10 cellular contexts compared by ENCODE assay signal in the genomic region with DNA sequence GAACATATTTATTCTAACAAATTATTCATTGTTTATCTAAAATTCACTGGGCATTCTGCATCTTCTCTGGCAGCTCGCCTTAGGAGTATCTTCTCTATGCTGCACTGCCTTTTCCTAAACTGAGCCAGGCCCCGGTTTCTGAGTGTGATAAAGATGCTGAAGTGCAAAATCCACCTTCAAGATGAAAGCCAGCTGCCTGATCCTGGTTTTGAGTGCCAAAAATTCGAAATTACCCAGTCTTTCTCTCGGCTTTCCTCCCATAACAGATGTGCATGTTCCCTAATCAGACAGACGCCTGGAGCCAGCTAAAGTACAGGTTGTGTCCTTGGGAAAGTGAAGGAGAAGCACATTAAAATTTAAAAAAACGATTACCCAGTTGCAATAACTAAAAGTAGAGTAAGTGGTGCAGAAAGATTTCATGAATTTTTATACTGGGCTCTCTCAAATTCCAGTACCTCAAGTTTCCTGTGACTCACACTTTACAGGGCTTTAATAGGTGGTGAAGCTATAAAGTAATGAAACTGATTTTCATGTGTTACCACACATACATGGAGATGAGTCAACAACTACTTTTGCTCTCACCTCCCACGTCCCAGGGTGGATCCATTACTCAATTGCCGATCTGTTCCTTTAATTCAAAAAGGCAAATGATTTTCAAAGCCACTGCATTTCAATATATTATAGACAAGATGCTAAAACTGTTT.
DNase-seq lines count a peak whose midpoint lies in the region; ATAC-seq, FAIRE-seq and TF ChIP-seq lines count a peak whose summit lies in the region.
"Had no signal": no experiment of that assay in that cellular context is flagged by ENCODE, and none has a peak within 500 bp of the region (broad histone marks: within the 10 kb centered on the region; RNA-seq: fewer than 3 reads in every experiment).

No MANE protein-coding gene starts in this region.

- no peaks in the 10 kb centered on the region for H3K9me3 Mint-ChIP-seq in activated T-cell treated with anti-CD3 and anti-CD28 coated beads, Interleukin-2, amount 50 U/mL, for 72 hours
- peaks cover 2 to 4% of the 10 kb centered on the region in 2 donors for H3K9me3 Mint-ChIP-seq in stimulated activated naive B cell treated with anti-CD40 and anti-IgM and Interleukin-4, amounts not matched to agents 10 μg/mL and 1 μg/mL and 100 μg/mL, for 72 hours
- H3K9me3 Mint-ChIP-seq in H9: no peaks in the 10 kb centered on the region
- H3K9me3 Mint-ChIP-seq: central memory CD8-positive, alpha-beta T cell had no signal

- no peak overlapping the region for H3K23ac ChIP-seq in H9 (ENCODE audit: insufficient read length, low read depth, low read length)

- H3K23me2 ChIP-seq in H9 (ENCODE audit: insufficient read length, low read depth, low read length, poor library complexity, severe bottlenecking): no peaks in the 10 kb centered on the region

- ATAC-seq in HG03571 (IDR thresholded peaks at IDR 0.05; ENCODE audit: unreplicated experiment): peak; percentile 49
- ATAC-seq in activated T-cell treated with anti-CD3 and anti-CD28 coated beads, Interleukin-2, amount 50 U/mL, for 72 hours (replicated peaks in 1 of 2): peak; percentile 100
- ATAC-seq in stimulated activated naive B cell treated with anti-CD40 and anti-IgM and Interleukin-4, amounts not matched to agents 10 μg/mL and 1 μg/mL and 100 μg/mL, for 72 hours (replicated peaks): peak; percentile 55 to 86

- peak; percentile 96 for FAIRE-seq in keratinocyte (lab: Jason Lieb, UNC)
- FAIRE-seq: G401.6 had no signal

- no peaks in the 10 kb centered on the region for H3K36me3 ChIP-seq in keratinocyte (ENCODE audit: control insufficient read depth in 2 of 2, extremely low read depth in 1 of 2, insufficient read depth in 2 of 2, low read length in 2 of 2)

- no peak overlapping the region for H3K27ac Mint-ChIP-seq in activated T-cell treated with anti-CD3 and anti-CD28 coated beads, Interleukin-2, amount 50 U/mL, for 72 hours
- H3K27ac Mint-ChIP-seq in stimulated activated naive B cell treated with anti-CD40 and anti-IgM and Interleukin-4, amounts not matched to agents 10 μg/mL and 1 μg/mL and 100 μg/mL, for 72 hours: no peak overlapping the region
- H3K27ac Mint-ChIP-seq in H9: peak overlapping the region in 1 of 3 experiments; percentile 40; a peak in 1 of 7 replicates

- peaks cover 37% of the 10 kb centered on the region for H3K4me1 Mint-ChIP-seq in activated T-cell treated with anti-CD3 and anti-CD28 coated beads, Interleukin-2, amount 50 U/mL, for 72 hours (ENCODE audit: low read depth)
- peaks cover 3 to 7% of the 10 kb centered on the region in 2 donors for H3K4me1 Mint-ChIP-seq in stimulated activated naive B cell treated with anti-CD40 and anti-IgM and Interleukin-4, amounts not matched to agents 10 μg/mL and 1 μg/mL and 100 μg/mL, for 72 hours
- H3K4me1 Mint-ChIP-seq in H9: peaks cover 11 to 28% of the 10 kb centered on the region in 2 experiments

- H3K4me2 ChIP-seq in keratinocyte (ENCODE audit: control insufficient read depth, extremely low read depth, insufficient read depth, low read depth, low read length): peak overlapping the region; percentile 67
- H3K4me2 ChIP-seq in H9 (ENCODE audit: insufficient read depth, insufficient read length, low read length): no peak overlapping the region

- H3K4me1 ChIP-seq in keratinocyte (ENCODE audit: control insufficient read depth, extremely low read depth, insufficient read depth, low read length) (peaks cover 22% of the 10 kb centered on the region), H9 (ENCODE audit: insufficient read depth, low read length) (no peaks in the 10 kb centered on the region)

- H2BK15ac ChIP-seq in H9 (ENCODE audit: low read depth, low read length): no peak overlapping the region

- H4K20me1 ChIP-seq in keratinocyte (ENCODE audit: control insufficient read depth, extremely low read depth, insufficient read depth, low read length) (no peaks in the 10 kb centered on the region), H9 (ENCODE audit: control insufficient read depth, insufficient read depth, insufficient read length) (no peaks in the 10 kb centered on the region)

- TF ChIP-seq CTCF in keratinocyte (optimal IDR thresholded peaks at IDR 0.05 in 1 of 3, IDR thresholded peaks at IDR 0.05 in 1 of 3, conservative IDR thresholded peaks at IDR 0.05 in 1 of 3; ENCODE audit: extremely low read depth in 1 of 3, insufficient read depth in 2 of 3, low read length in 3 of 3) (no peak), H9 (conservative IDR thresholded peaks at IDR 0.05) (no peak)

- H3K9me1 ChIP-seq in keratinocyte (ENCODE audit: control insufficient read depth, extremely low read depth, insufficient read depth, low read length): no peaks in the 10 kb centered on the region

- H3K27ac ChIP-seq in keratinocyte (ENCODE audit: control insufficient read depth, insufficient read depth, low read length) (peak overlapping the region; percentile 96), H9 (ENCODE audit: insufficient read length, low read depth, low read length) (no peak overlapping the region)

- H3K9me3 ChIP-seq in keratinocyte (ENCODE audit: control insufficient read depth, low read depth, low read length) (no peaks in the 10 kb centered on the region), H9 (ENCODE audit: control insufficient read depth, low read depth, low read length) (no peaks in the 10 kb centered on the region)

- H2BK20ac ChIP-seq in H9 (ENCODE audit: low read depth, low read length, poor library complexity, severe bottlenecking): no peak overlapping the region

- no peak overlapping the region for H4K91ac ChIP-seq in H9 (ENCODE audit: insufficient read length, low read depth, low read length)

- no peak overlapping the region for H3K4ac ChIP-seq in H9 (ENCODE audit: low read depth, low read length)

- peaks cover 0 to 2% of the 10 kb centered on the region in 2 donors for H3K36me3 Mint-ChIP-seq in activated T-cell treated with anti-CD3 and anti-CD28 coated beads, Interleukin-2, amount 50 U/mL, for 72 hours (ENCODE audit: insufficient read depth in 2 of 2)
- H3K36me3 Mint-ChIP-seq in stimulated activated naive B cell treated with anti-CD40 and anti-IgM and Interleukin-4, amounts not matched to agents 10 μg/mL and 1 μg/mL and 100 μg/mL, for 72 hours: peaks cover 0 to 3% of the 10 kb centered on the region in 2 donors
- H3K36me3 Mint-ChIP-seq in H9 (ENCODE audit: insufficient read depth in 1 of 3, low read depth in 3 of 3): no peaks in the 10 kb centered on the region

- H2AFZ ChIP-seq in keratinocyte (ENCODE audit: control insufficient read depth, low read length): peak overlapping the region; percentile 92
- no peak overlapping the region for H2AFZ ChIP-seq in H9 (ENCODE audit: low read length)

- H4K5ac ChIP-seq in H9 (ENCODE audit: insufficient read length, low read depth, low read length): no peak overlapping the region

- H3K9ac ChIP-seq in keratinocyte (ENCODE audit: control insufficient read depth, extremely low read depth, insufficient read depth, low read length): peak overlapping the region; percentile 68
- H3K9ac ChIP-seq in H9 (ENCODE audit: extremely low read depth, insufficient read length, low read length): no peak overlapping the region

- peak; percentile 17 for DNase-seq in activated gamma-delta T cell treated with anti-CD3 and anti-CD28 coated beads, Interleukin-2, amount 50 U/mL, for 16 hours (ENCODE audit: low read depth)
- DNase-seq in activated gamma-delta T cell (lab: John Stamatoyannopoulos, UW): no peak
- DNase-seq in activated T-cell treated with anti-CD3 and anti-CD28 coated beads, Interleukin-2, amount 50 U/mL, for 72 hours: peak; percentile 66 to 78
- DNase-seq in keratinocyte (ENCODE audit: low read depth, low spot score): peak; percentile 44
- no peak for DNase-seq in stimulated activated naive B cell treated with anti-CD40 and anti-IgM and Interleukin-4, amounts not matched to agents 10 μg/mL and 1 μg/mL and 100 μg/mL, for 72 hours
- DNase-seq in NCI-H2081 (lab: John Stamatoyannopoulos, UW): no peak
- DNase-seq in H9: no peak

- no peak overlapping the region for H3K56ac ChIP-seq in H9 (ENCODE audit: insufficient read length, low read depth, low read length)

- no peak overlapping the region for H2BK12ac ChIP-seq in H9 (ENCODE audit: insufficient read length, low read depth, low read length)

- H3K27me3 Mint-ChIP-seq in activated T-cell treated with anti-CD3 and anti-CD28 coated beads, Interleukin-2, amount 50 U/mL, for 72 hours (ENCODE audit: low read depth): peaks cover 85% of the 10 kb centered on the region
- H3K27me3 Mint-ChIP-seq in stimulated activated naive B cell treated with anti-CD40 and anti-IgM and Interleukin-4, amounts not matched to agents 10 μg/mL and 1 μg/mL and 100 μg/mL, for 72 hours: peaks cover 19 to 27% of the 10 kb centered on the region in 2 donors
- H3K27me3 Mint-ChIP-seq in H9 (ENCODE audit: low read depth): no peaks in the 10 kb centered on the region; the same call in 1 of the 2 replicates

- H3T11ph ChIP-seq in H9 (ENCODE audit: low read length): no peak overlapping the region

- dilution Hi-C loops in keratinocyte (cut with MboI; ENCODE audit: extremely low pct_ligation_motif_present, low sequenced_read_pairs): no loop called here

- no peaks in the 10 kb centered on the region for H3K79me1 ChIP-seq in H9 (ENCODE audit: insufficient read depth, low read depth, low read length, poor library complexity, severe bottlenecking)

- H2BK5ac ChIP-seq in H9 (ENCODE audit: insufficient read length, low read length): no peak overlapping the region

- H3K79me2 ChIP-seq in keratinocyte (ENCODE audit: control insufficient read depth, insufficient read depth, low read length): no peaks in the 10 kb centered on the region
- no peaks in the 10 kb centered on the region for H3K79me2 ChIP-seq in H9 (ENCODE audit: insufficient read depth, low read length)

- H3K18ac ChIP-seq in H9 (ENCODE audit: insufficient read length, low read depth, low read length): no peak overlapping the region

- H2BK120ac ChIP-seq in H9 (ENCODE audit: low read depth, low read length, poor library complexity, severe bottlenecking): no peak overlapping the region

- H2AK5ac ChIP-seq in H9 (ENCODE audit: insufficient read length, low read length): no peak overlapping the region

- WGBS in H9 (ENCODE audit: extremely low coverage, insufficient read length, low lambda C conversion rate): no CpG with 5 or more reads among the region's 8 CpGs

- peak overlapping the region in 2 of 3 experiments; percentile 12 to 29 for H3K4me3 ChIP-seq in keratinocyte (ENCODE audit: control insufficient read depth in 2 of 3, extremely low read depth in 1 of 3, insufficient read depth in 2 of 3, low read depth in 1 of 3, low read length in 3 of 3)

- no peak overlapping the region for H4K8ac ChIP-seq in H9 (replicated peaks; ENCODE audit: insufficient read length, low read depth, low read length)

- H3K14ac ChIP-seq in H9 (ENCODE audit: insufficient read depth, low read length): no peak overlapping the region

- H3K27me3 ChIP-seq in keratinocyte (ENCODE audit: control insufficient read depth, extremely low read depth, insufficient read depth, low read length) (no peaks in the 10 kb centered on the region), H9 (ENCODE audit: insufficient read depth, low read length) (no peaks in the 10 kb centered on the region)

- peak overlapping the region; percentile 25 to 68 for H3K4me3 Mint-ChIP-seq in activated T-cell treated with anti-CD3 and anti-CD28 coated beads, Interleukin-2, amount 50 U/mL, for 72 hours
- no peak overlapping the region for H3K4me3 Mint-ChIP-seq in stimulated activated naive B cell treated with anti-CD40 and anti-IgM and Interleukin-4, amounts not matched to agents 10 μg/mL and 1 μg/mL and 100 μg/mL, for 72 hours
- no peak overlapping the region for H3K4me3 Mint-ChIP-seq in H9
- H3K4me3 Mint-ChIP-seq: central memory CD8-positive, alpha-beta T cell had no signal

Comparison
In these comparisons a context has a peak if more than half of its experiments do, and no peak if none do; other contexts are left out.
1. DNase-seq: peak in activated gamma-delta T cell treated with anti-CD3 and anti-CD28 coated beads, Interleukin-2, amount 50 U/mL, for 16 hours (single experiment), activated T-cell treated with anti-CD3 and anti-CD28 coated beads, Interleukin-2, amount 50 U/mL, for 72 hours (2 of 2) and keratinocyte (single experiment); none in activated gamma-delta T cell (single experiment), stimulated activated naive B cell treated with anti-CD40 and anti-IgM and Interleukin-4, amounts not matched to agents 10 μg/mL and 1 μg/mL and 100 μg/mL, for 72 hours (single experiment), NCI-H2081 (0 of 2) and H9 (single experiment).
2. ATAC-seq: peak in every context shown above with its lines; median percentile 100 in activated T-cell treated with anti-CD3 and anti-CD28 coated beads, Interleukin-2, amount 50 U/mL, for 72 hours; 70 in stimulated activated naive B cell treated with anti-CD40 and anti-IgM and Interleukin-4, amounts not matched to agents 10 μg/mL and 1 μg/mL and 100 μg/mL, for 72 hours; 49 in HG03571.
3. H3K4me3 Mint-ChIP-seq: peak in activated T-cell treated with anti-CD3 and anti-CD28 coated beads, Interleukin-2, amount 50 U/mL, for 72 hours (2 of 2); none in stimulated activated naive B cell treated with anti-CD40 and anti-IgM and Interleukin-4, amounts not matched to agents 10 μg/mL and 1 μg/mL and 100 μg/mL, for 72 hours (0 of 2) and H9 (0 of 2).